In genomic region chr21:38857152-38857825, GRCh38 we compare ENCODE assay signal across 1 cellular context.
TF ChIP-seq lines count a peak whose summit lies in the region.

No MANE protein-coding gene starts in this region.

TF ChIP-seq in HepG2, 621 proteins besides CTCF, POLR2A, EP300 and RAD21:
- no peak for TF ChIP-seq ZBTB25 (CRISPR knock-in tag; IDR thresholded peaks at IDR 0.05)
- peak; percentile 43; the same call in 1 of the 2 replicates for TF ChIP-seq ZFX (CRISPR knock-in tag; IDR thresholded peaks at IDR 0.05; ENCODE audit: low read depth)
- no peak for TF ChIP-seq ELF3 (CRISPR knock-in tag; IDR thresholded peaks at IDR 0.05)
- peak; percentile 53 for TF ChIP-seq ZNF687 (CRISPR knock-in tag; IDR thresholded peaks at IDR 0.05)
- TF ChIP-seq ZNF510 (CRISPR knock-in tag; IDR thresholded peaks at IDR 0.05; ENCODE audit: low read depth) = no peak
- TF ChIP-seq HNRNPK (IDR thresholded peaks at IDR 0.05; ENCODE audit: low read depth, low read length, poor library complexity, severe bottlenecking) = no peak
- TF ChIP-seq ZNF281 (CRISPR knock-in tag; IDR thresholded peaks at IDR 0.05; ENCODE audit: borderline replicate concordance) = peak; percentile 43; the same call in 1 of the 2 replicates
- TF ChIP-seq MED1 (CRISPR knock-in tag; IDR thresholded peaks at IDR 0.05) = 0 out of 2 replicates have a peak, but pooled peaks have one; percentile 15
- no peak for TF ChIP-seq MAFG (CRISPR knock-in tag; IDR thresholded peaks at IDR 0.05)
